Comparison of ENCODE assay signal across 8 cellular contexts in the genomic region with DNA sequence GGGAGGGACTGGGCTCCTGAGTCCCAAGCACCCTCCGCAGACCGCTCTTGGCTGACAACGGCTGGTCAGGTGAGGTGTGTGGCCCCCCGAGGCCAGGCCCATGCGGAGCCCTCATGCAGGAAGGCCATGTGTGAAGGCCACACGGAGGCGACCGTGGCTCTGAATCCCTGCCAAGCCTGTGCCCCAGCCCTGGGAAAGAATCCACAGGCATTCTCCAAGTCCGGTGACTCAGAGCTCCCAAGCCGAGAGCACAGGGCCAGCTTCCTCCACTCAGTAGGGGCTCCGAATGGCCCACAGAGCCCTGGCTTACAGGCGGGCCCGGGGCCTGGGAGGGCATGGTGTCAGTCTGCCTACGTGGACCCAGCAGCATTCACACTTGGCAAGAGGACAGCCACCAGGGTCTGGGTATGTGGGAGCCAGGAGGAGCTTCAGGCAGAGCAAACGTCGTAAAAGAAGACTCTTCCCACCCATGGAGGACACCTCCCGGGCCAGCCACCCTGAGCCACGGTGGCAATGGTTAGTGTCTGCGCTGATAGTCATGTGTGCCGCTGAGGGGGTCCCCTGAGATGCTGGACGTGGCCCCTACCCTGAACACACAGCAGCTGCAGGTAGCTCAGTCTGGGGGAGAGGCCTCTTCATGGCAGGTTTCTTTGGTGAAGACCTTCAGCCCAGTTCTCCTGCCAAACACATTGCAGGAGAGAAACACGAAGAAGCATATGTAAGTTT.
DNase-seq lines count a peak whose midpoint lies in the region; ATAC-seq and TF ChIP-seq lines count a peak whose summit lies in the region.

No MANE protein-coding gene starts in this region.

- H3K27me3 Mint-ChIP-seq in activated naive CD4-positive, alpha-beta T cell treated with anti-CD3 and anti-CD28 coated beads, Interleukin-2, amount 10 ng/mL, durations not matched to agents 7 days and 5 days = no peaks in the 10 kb centered on the region

- H3K27ac Mint-ChIP-seq in activated naive CD4-positive, alpha-beta T cell treated with anti-CD3 and anti-CD28 coated beads, Interleukin-2, amount 10 ng/mL, durations not matched to agents 7 days and 5 days = no peak overlapping the region

- DNase-seq in Daoy (ENCODE audit: low read depth) (peak; percentile 91), SW480 (ENCODE audit: low spot score) (peak; percentile 46), foreskin keratinocyte (peak in 1 of 2 donors; percentile 36), posterior cingulate gyrus (peak in 8 of 10 donors; percentile 34 to 89 (median 66)), KG1 (lab: John Stamatoyannopoulos, UW) (no peak), NCI-H2171 (lab: John Stamatoyannopoulos, UW) (no peak)
- DNase-seq in stimulated activated CD4-positive, alpha-beta T cell treated with anti-CD3 and anti-CD28 coated beads, Interleukin-2, amount 100 ng/mL, for 24 hours = no peak
- DNase-seq in activated naive CD4-positive, alpha-beta T cell treated with anti-CD3 and anti-CD28 coated beads, Interleukin-2, amount 10 ng/mL, durations not matched to agents 7 days and 5 days = no peak

- no peaks in the 10 kb centered on the region for H3K4me1 ChIP-seq in foreskin keratinocyte

- no peaks in the 10 kb centered on the region for H3K4me1 Mint-ChIP-seq in activated naive CD4-positive, alpha-beta T cell treated with anti-CD3 and anti-CD28 coated beads, Interleukin-2, amount 10 ng/mL, durations not matched to agents 7 days and 5 days

- CTCF ChIA-PET in activated naive CD4-positive, alpha-beta T cell treated with anti-CD3 and anti-CD28 coated beads, Interleukin-2, amount 10 ng/mL, durations not matched to agents 7 days and 5 days (lab: Charles Lee) = no interaction called here

- no peak overlapping the region for H3K27ac ChIP-seq in foreskin keratinocyte

- intact Hi-C loops in posterior cingulate gyrus (cut with DNase I) = loop anchor here (10.0 kb wide), 1 partner anchor 136 kb away; no protein-coding TSS in a partner anchor

- H3K9me3 Mint-ChIP-seq in activated naive CD4-positive, alpha-beta T cell treated with anti-CD3 and anti-CD28 coated beads, Interleukin-2, amount 10 ng/mL, durations not matched to agents 7 days and 5 days = no peaks in the 10 kb centered on the region

- H3K4me3 Mint-ChIP-seq in activated naive CD4-positive, alpha-beta T cell treated with anti-CD3 and anti-CD28 coated beads, Interleukin-2, amount 10 ng/mL, durations not matched to agents 7 days and 5 days = no peak overlapping the region

- no peaks in the 10 kb centered on the region for H3K36me3 Mint-ChIP-seq in activated naive CD4-positive, alpha-beta T cell treated with anti-CD3 and anti-CD28 coated beads, Interleukin-2, amount 10 ng/mL, durations not matched to agents 7 days and 5 days

- TF ChIP-seq CTCF in foreskin keratinocyte (conservative IDR thresholded peaks at IDR 0.05) = no peak

- ATAC-seq in foreskin keratinocyte = peak; percentile 29

- H3K27me3 ChIP-seq in foreskin keratinocyte = no peaks in the 10 kb centered on the region

Comparison
In these comparisons a context has a peak if more than half of its experiments do, and no peak if none do; other contexts are left out.
1. DNase-seq: peak in Daoy (single experiment), SW480 (single experiment) and posterior cingulate gyrus (8 of 10); none in KG1 (single experiment), stimulated activated CD4-positive, alpha-beta T cell treated with anti-CD3 and anti-CD28 coated beads, Interleukin-2, amount 100 ng/mL, for 24 hours (0 of 2), activated naive CD4-positive, alpha-beta T cell treated with anti-CD3 and anti-CD28 coated beads, Interleukin-2, amount 10 ng/mL, durations not matched to agents 7 days and 5 days (single experiment) and NCI-H2171 (single experiment).